ENCODE assay signal across 18 cellular contexts in the genomic region with DNA sequence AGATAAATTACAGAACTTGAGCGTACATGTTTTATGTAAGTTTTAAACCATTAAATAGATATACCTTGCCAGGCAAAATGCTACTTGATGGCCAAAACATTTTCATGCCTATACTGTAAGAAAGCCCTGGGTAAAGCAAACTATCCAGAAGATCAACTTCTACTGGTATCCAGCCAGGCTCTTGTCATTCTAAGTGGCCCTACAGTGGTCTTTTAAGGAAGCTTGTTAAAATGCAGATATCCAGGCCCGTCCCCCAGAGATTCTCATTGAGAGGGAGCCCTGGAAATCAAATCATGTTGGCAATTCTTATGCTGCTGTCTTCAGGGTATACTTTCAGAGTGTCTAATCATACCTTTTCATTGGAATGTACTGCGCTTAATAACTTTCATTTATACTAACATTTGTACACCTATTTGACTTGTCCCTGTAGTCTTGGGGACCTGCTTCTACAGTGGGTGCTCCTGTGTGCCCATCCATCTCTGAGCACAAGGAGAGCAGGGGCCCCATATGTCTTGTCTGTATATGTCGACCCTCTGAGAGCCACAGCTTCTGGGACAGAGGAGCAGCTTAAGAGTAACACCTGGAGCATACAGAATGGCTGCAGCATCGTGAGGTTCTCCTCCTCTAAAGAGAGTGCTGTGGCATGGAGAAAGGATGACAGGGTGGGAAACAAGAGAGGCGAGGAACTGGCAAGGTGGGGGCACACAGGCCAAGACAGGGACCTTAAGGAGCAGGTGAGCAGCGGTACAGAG. TPM values are rescaled to one million over a fixed set of nuclear protein-coding genes. Genes with fewer than 3 reads are reported as not detected.
DNase-seq lines count a peak whose midpoint lies in the region; ATAC-seq and TF ChIP-seq lines count a peak whose summit lies in the region.
"Had no signal": no experiment of that assay in that cellular context is flagged by ENCODE, and none has a peak within 500 bp of the region (broad histone marks: within the 10 kb centered on the region; RNA-seq: fewer than 3 reads in every experiment).

No MANE protein-coding gene starts in this region.

- CTCF ChIA-PET in CD4-positive, alpha-beta memory T cell (lab: Charles Lee; ENCODE audit: partially characterized antibody), result interaction anchor here (1.0 to 1.3 kb wide), 3 partner anchors 25 to 41 kb away, joined by 3 to 4 read pairs (median 3); no protein-coding TSS in a partner anchor

- peak overlapping the region in 6 of 7 donors; percentile 29 to 86 (median 50) for H3K27ac Mint-ChIP-seq in CD4-positive, alpha-beta memory T cell
- H3K27ac Mint-ChIP-seq in chondrocyte (ENCODE audit: unreplicated experiment) (peak overlapping the region; percentile 46), naive B cell (peak overlapping the region; percentile 15 to 96 (median 72))

- no peak overlapping the region for H3K4me3 ChIP-seq in CD4-positive, alpha-beta memory T cell (ENCODE audit: low read length in 2 of 2)
- peak overlapping the region; percentile 23; the same call in 1 of the 2 replicates for H3K4me3 ChIP-seq in HUES6 (ENCODE audit: low read depth, low read length)
- H3K4me3 ChIP-seq: gastrocnemius medialis, GM23248, spleen, suprapubic skin had no signal

- H3K27ac ChIP-seq in CD4-positive, alpha-beta memory T cell (ENCODE audit: low read depth, low read length), result no peak overlapping the region
- peak overlapping the region; percentile 31 for H3K27ac ChIP-seq in HUES6 (ENCODE audit: low read depth, low read length)
- H3K27ac ChIP-seq: GM23248, spleen, suprapubic skin had no signal

- H3K27me3 Mint-ChIP-seq in CD4-positive, alpha-beta memory T cell, result no peaks in the 10 kb centered on the region
- H3K27me3 Mint-ChIP-seq in chondrocyte (ENCODE audit: low read depth) (no peaks in the 10 kb centered on the region), naive B cell (no peaks in the 10 kb centered on the region)

- H3K36me3 Mint-ChIP-seq in CD4-positive, alpha-beta memory T cell, result peaks cover 8 to 32% of the 10 kb centered on the region in 2 donors
- H3K36me3 Mint-ChIP-seq in chondrocyte (ENCODE audit: low read depth) (peaks cover 1% of the 10 kb centered on the region), naive B cell (peaks cover 7 to 8% of the 10 kb centered on the region in 2 donors)

- intact Hi-C loops in CD4-positive, alpha-beta memory T cell (cut with micrococcal nuclease), result no loop called here

- no peaks in the 10 kb centered on the region for H3K9me3 Mint-ChIP-seq in CD4-positive, alpha-beta memory T cell
- H3K9me3 Mint-ChIP-seq in chondrocyte (ENCODE audit: low read depth), result no peaks in the 10 kb centered on the region
- H3K9me3 Mint-ChIP-seq in naive B cell, result no peaks in the 10 kb centered on the region

- peak overlapping the region; percentile 42 for H3K9ac ChIP-seq in HUES6 (ENCODE audit: low read length)
- H3K9ac ChIP-seq: GM23248, SK-N-SH had no signal

- H3K27me3 ChIP-seq in CD4-positive, alpha-beta memory T cell (ENCODE audit: insufficient read depth, low read length), result no peaks in the 10 kb centered on the region
- H3K27me3 ChIP-seq in HUES6 (ENCODE audit: control insufficient read depth, insufficient read depth, low read length), result no peaks in the 10 kb centered on the region
- H3K27me3 ChIP-seq: gastrocnemius medialis, spleen, suprapubic skin had no signal

- H3K36me3 ChIP-seq in CD4-positive, alpha-beta memory T cell (ENCODE audit: insufficient read depth, low read length), result peaks cover 4% of the 10 kb centered on the region
- peaks cover 46% of the 10 kb centered on the region for H3K36me3 ChIP-seq in HUES6 (ENCODE audit: control insufficient read depth, insufficient read depth, low read length)

- H3K4me1 Mint-ChIP-seq in CD4-positive, alpha-beta memory T cell, result peaks cover 35 to 50% (median 40%) of the 10 kb centered on the region in 4 donors
- H3K4me1 Mint-ChIP-seq in chondrocyte (ENCODE audit: low read depth) (peaks cover 34% of the 10 kb centered on the region), naive B cell (peaks cover 38 to 52% (median 42%) of the 10 kb centered on the region in 3 donors)

- POLR2A ChIA-PET in CD4-positive, alpha-beta memory T cell (lab: Charles Lee; ENCODE audit: partially characterized antibody), result no interaction called here

- no peaks in the 10 kb centered on the region for H3K9me3 ChIP-seq in CD4-positive, alpha-beta memory T cell (ENCODE audit: control insufficient read depth in 1 of 2, low read length in 2 of 2)
- peaks cover 8% of the 10 kb centered on the region for H3K9me3 ChIP-seq in HUES6 (ENCODE audit: control insufficient read depth, insufficient read depth, low read depth, low read length)
- H3K9me3 ChIP-seq: gastrocnemius medialis, SK-N-SH, spleen, suprapubic skin had no signal

- H3K4me1 ChIP-seq in CD4-positive, alpha-beta memory T cell (ENCODE audit: insufficient read depth, low read length), result peaks cover 34% of the 10 kb centered on the region
- peaks cover 4% of the 10 kb centered on the region for H3K4me1 ChIP-seq in HUES6 (ENCODE audit: control insufficient read depth, insufficient read depth, low read length)

- peak overlapping the region in 1 of 8 donors; percentile 4 for H3K4me3 Mint-ChIP-seq in CD4-positive, alpha-beta memory T cell
- H3K4me3 Mint-ChIP-seq in chondrocyte (ENCODE audit: unreplicated experiment), result no peak overlapping the region
- no peak overlapping the region for H3K4me3 Mint-ChIP-seq in naive B cell

- TF ChIP-seq CTCF in chondrocyte (IDR thresholded peaks at IDR 0.05), result no peak

- no peak for DNase-seq in CD4-positive, alpha-beta memory T cell
- DNase-seq in chondrocyte (ENCODE audit: low spot score) (no peak), naive B cell (no peak), OCI-M1 (lab: John Stamatoyannopoulos, UW) (no peak)
- no peak for DNase-seq in central memory CD4-positive, alpha-beta T cell
- DNase-seq: activated CD4-positive, alpha-beta T cell treated with anti-CD3 and anti-CD28 coated beads for 4 hours; activated CD8-positive, alpha-beta memory T cell treated with anti-CD3 and anti-CD28 coated beads, Interleukin-2, amount 50 U/mL, for 4 hours; gastrocnemius medialis; GM23248; Karpas-422; NCI-H1048; occipital lobe; retina; SK-N-SH; spleen had no signal

- ATAC-seq in naive B cell (ENCODE audit: low read depth in 2 of 2), result no peak
- ATAC-seq in GM21528 (IDR thresholded peaks at IDR 0.05; ENCODE audit: low FRiP score, unreplicated experiment), result no peak
- ATAC-seq: gastrocnemius medialis had no signal

RNA-seq across cellular contexts. Expression of a gene that starts 43.6 kb away (rescaled TPM):
- 10 to 100 TPM; 72.7 to 74.7 TPM for total RNA-seq in CD4-positive, alpha-beta memory T cell
- polyA plus RNA-seq in CD4-positive, alpha-beta memory T cell, result 10 to 100 TPM in 1 of 2 donors, 1 to 10 TPM in 1; 7.9 to 23.0 TPM
- total RNA-seq in chondrocyte, result 44.7 to 50.1 TPM (median 45.7 TPM) in 3 replicates
- polyA plus RNA-seq in naive B cell (ENCODE audit: low read depth in 6 of 6), result 10 to 100 TPM in 2 of 6 donors, 1 to 10 TPM in 4; 6.3 to 13.3 (median 8.3) TPM

RNA-seq across cellular contexts. Expression of a gene that starts 59.1 kb away (rescaled TPM):
- 10 to 100 TPM; 56.9 to 61.6 TPM for total RNA-seq in CD4-positive, alpha-beta memory T cell
- polyA plus RNA-seq in CD4-positive, alpha-beta memory T cell, result 10 to 100 TPM; 62.4 to 69.4 TPM
- 54.6 to 80.0 TPM (median 79.2 TPM) in 3 replicates for total RNA-seq in chondrocyte
- polyA plus RNA-seq in naive B cell (ENCODE audit: low read depth in 6 of 6), result 10 to 100 TPM; 50.7 to 87.5 (median 59.0) TPM
